In genomic region chr4:137806420-137806819, GRCh38 we compare ENCODE assay signal across 30 cellular contexts.
"Had no signal": no experiment of that assay in that cellular context is flagged by ENCODE, and none has a peak within 500 bp of the region (broad histone marks: within the 10 kb centered on the region; RNA-seq: fewer than 3 reads in every experiment).

No MANE protein-coding gene starts in this region.

- H3K4me3 ChIP-seq: ascending aorta, cardiac muscle cell had no signal

- DNase-seq: activated B cell treated with CpG ODN at 0.5 μM for 24 hours; activated CD4-positive, alpha-beta memory T cell treated with anti-CD3 and anti-CD28 coated beads for 36 hours; activated CD4-positive, alpha-beta T cell treated with anti-CD3 and anti-CD28 coated beads for 4 hours; activated CD4-positive, alpha-beta T cell treated with anti-CD3 and anti-CD28 coated beads, Interleukin-2, amount 10 ng/mL, durations not matched to agents 24 days and 14 days; activated CD4-positive, alpha-beta T cell treated with anti-CD3 and anti-CD28 coated beads, Interleukin-2, amount 50 U/mL, for 1 hour; activated CD4-positive, alpha-beta T cell treated with anti-CD3 and anti-CD28 coated beads, Interleukin-2, amount 50 U/mL, for 4 hours; activated CD4-positive, CD25-positive, alpha-beta regulatory T cell treated with anti-CD3 and anti-CD28 coated beads, Interleukin-2, amount 50 U/mL, for 72 hours; activated CD8-positive, alpha-beta memory T cell treated with anti-CD3 and anti-CD28 coated beads, Interleukin-2, amount 50 U/mL, for 4 hours; activated CD8-positive, alpha-beta T cell treated with anti-CD3 and anti-CD28 coated beads for 36 hours; activated effector memory CD4-positive, alpha-beta T cell treated with anti-CD3 and anti-CD28 coated beads, Interleukin-2, amount 50 U/mL, for 16 hours; activated gamma-delta T cell treated with Interleukin-2 at 50 U/mL for 16 hours; activated naive CD4-positive, alpha-beta T cell; activated naive CD4-positive, alpha-beta T cell treated with anti-CD3 and anti-CD28 coated beads for 36 hours; activated naive CD8-positive, alpha-beta T cell treated with anti-CD3 and anti-CD28 coated beads, Interleukin-2, amount 10 ng/mL, durations not matched to agents 7 days and 5 days; activated naive CD8-positive, alpha-beta T cell treated with anti-CD3 and anti-CD28 coated beads, Interleukin-2, amount 50 U/mL, for 24 hours; activated T-cell treated with anti-CD3 and anti-CD28 coated beads for 4 hours; activated T-cell treated with anti-CD3 and anti-CD28 coated beads, Interleukin-2, amount 50 U/mL, for 1 hour; activated T-cell treated with anti-CD3 and anti-CD28 coated beads, Interleukin-2, amount 50 U/mL, for 4 hours; activated T-cell treated with anti-CD3 and anti-CD28 coated beads, Interleukin-2, amount 50 U/mL, for 72 hours; amygdala; anterior cingulate cortex; caudate nucleus; cerebellar nuclear complex; T-helper 1 cell; T-helper 2 cell; T-helper 9 cell had no signal

- H3K9me3 ChIP-seq: ascending aorta had no signal

- H3K27ac ChIP-seq: ascending aorta, cardiac muscle cell, VCaP had no signal

- H3K36me3 ChIP-seq: ascending aorta, cardiac muscle cell had no signal

- H3K4me1 ChIP-seq: ascending aorta had no signal

- ATAC-seq: activated CD8-positive, alpha-beta T cell treated with anti-CD3 and anti-CD28 coated beads for 36 hours; activated naive CD8-positive, alpha-beta T cell treated with anti-CD3 and anti-CD28 coated beads, Interleukin-2, amount 50 U/mL, for 24 hours; activated T-cell treated with anti-CD3 and anti-CD28 coated beads, Interleukin-2, amount 50 U/mL, for 4 hours; activated T-cell treated with anti-CD3 and anti-CD28 coated beads, Interleukin-2, amount 50 U/mL, for 72 hours; activated T-helper 17 cell treated with anti-CD3 and anti-CD28 coated beads, Interleukin-2, amount 50 U/mL, for 72 hours had no signal

- H3K27me3 ChIP-seq: ascending aorta, cardiac muscle cell had no signal
